In genomic region chr2:20596973-20597867, GRCh38 we compare ENCODE assay signal across 1 cellular context.
TF ChIP-seq lines count a peak whose summit lies in the region.

No MANE protein-coding gene starts in this region.

TF ChIP-seq in SK-N-SH, 30 proteins besides CTCF, POLR2A, EP300 and RAD21 (continued from another document):
- no peak for TF ChIP-seq USF1 (IDR thresholded peaks at IDR 0.05; ENCODE audit: borderline replicate concordance, low read depth)
